ENCODE assay signal across 16 cellular contexts in genomic region chr4:142265946-142266345, GRCh38.
DNase-seq lines count a peak whose midpoint lies in the region; ATAC-seq, FAIRE-seq and TF ChIP-seq lines count a peak whose summit lies in the region.
"Had no signal": no experiment of that assay in that cellular context is flagged by ENCODE, and none has a peak within 500 bp of the region (broad histone marks: within the 10 kb centered on the region; RNA-seq: fewer than 3 reads in every experiment).

No MANE protein-coding gene starts in this region.

- H3K27me3 ChIP-seq in heart right ventricle = no peaks in the 10 kb centered on the region
- H3K27me3 ChIP-seq: right lobe of liver had no signal

- peaks cover 87% of the 10 kb centered on the region for H3K4me1 Mint-ChIP-seq in activated naive CD4-positive, alpha-beta T cell treated with anti-CD3 and anti-CD28 coated beads for 36 hours (ENCODE audit: low read depth)
- H3K4me1 Mint-ChIP-seq in activated naive CD4-positive, alpha-beta T cell treated with anti-CD3 and anti-CD28 coated beads, Interleukin-2, amount 10 ng/mL, durations not matched to agents 7 days and 5 days = peaks cover 53% of the 10 kb centered on the region
- H3K4me1 Mint-ChIP-seq in activated CD4-positive, alpha-beta memory T cell treated with anti-CD3 and anti-CD28 coated beads, Interleukin-2, amount 10 ng/mL, durations not matched to agents 7 days and 5 days = peaks cover 36% of the 10 kb centered on the region
- H3K4me1 Mint-ChIP-seq in stimulated activated naive CD8-positive, alpha-beta T cell treated with anti-CD3 and anti-CD28 coated beads, Interleukin-15, Interleukin-2, amounts not matched to agents 100 ng/mL and 50 ng/mL, for 24 hours (ENCODE audit: low read depth) = peaks cover 67% of the 10 kb centered on the region
- H3K4me1 Mint-ChIP-seq: brain had no signal

- no peaks in the 10 kb centered on the region for H3K27me3 Mint-ChIP-seq in activated naive CD4-positive, alpha-beta T cell treated with anti-CD3 and anti-CD28 coated beads for 36 hours (ENCODE audit: low read depth)
- no peaks in the 10 kb centered on the region for H3K27me3 Mint-ChIP-seq in activated naive CD4-positive, alpha-beta T cell treated with anti-CD3 and anti-CD28 coated beads, Interleukin-2, amount 10 ng/mL, durations not matched to agents 7 days and 5 days
- H3K27me3 Mint-ChIP-seq in activated CD4-positive, alpha-beta memory T cell treated with anti-CD3 and anti-CD28 coated beads, Interleukin-2, amount 10 ng/mL, durations not matched to agents 7 days and 5 days = no peaks in the 10 kb centered on the region
- H3K27me3 Mint-ChIP-seq in stimulated activated naive CD8-positive, alpha-beta T cell treated with anti-CD3 and anti-CD28 coated beads, Interleukin-15, Interleukin-2, amounts not matched to agents 100 ng/mL and 50 ng/mL, for 24 hours = no peaks in the 10 kb centered on the region
- H3K27me3 Mint-ChIP-seq: brain had no signal

- intact Hi-C loops in activated naive CD4-positive, alpha-beta T cell treated with anti-CD3 and anti-CD28 coated beads for 36 hours (cut with micrococcal nuclease) = loop anchor here (5.0 kb wide), 1 partner anchor 446 kb away; no protein-coding TSS in a partner anchor
- intact Hi-C loops in heart right ventricle (cut with DNase I) = no loop called here

- H3K4me3 ChIP-seq in heart right ventricle = no peak overlapping the region
- H3K4me3 ChIP-seq: right lobe of liver had no signal

- H3K4me1 ChIP-seq in heart right ventricle = peaks cover 0 to 38% (median 19%) of the 10 kb centered on the region in 9 donors
- H3K4me1 ChIP-seq: right lobe of liver had no signal

- no peak for DNase-seq in activated naive CD4-positive, alpha-beta T cell treated with anti-CD3 and anti-CD28 coated beads for 36 hours
- no peak for DNase-seq in activated naive CD4-positive, alpha-beta T cell treated with anti-CD3 and anti-CD28 coated beads, Interleukin-2, amount 10 ng/mL, durations not matched to agents 7 days and 5 days
- DNase-seq in activated CD4-positive, alpha-beta memory T cell treated with anti-CD3 and anti-CD28 coated beads, Interleukin-2, amount 10 ng/mL, durations not matched to agents 7 days and 5 days = no peak
- no peak for DNase-seq in heart right ventricle
- no peak for DNase-seq in stimulated activated naive CD4-positive, alpha-beta T cell treated with Interleukin-2 at 50 U/mL for 16 hours (lab: John Stamatoyannopoulos, UW)
- no peak for DNase-seq in frontal cortex (ENCODE audit: low spot score in 2 of 2)
- DNase-seq in SKM-1 treated with dmso at 0.1 percent for 144 hours (lab: John Stamatoyannopoulos, UW; ENCODE audit: unreplicated experiment) = no peak
- DNase-seq: activated T-cell treated with anti-CD3 and anti-CD28 coated beads, Interleukin-2, amount 50 U/mL, for 1 hour; effector CD4-positive, alpha-beta T cell; NCI-H1092; NCI-H226; right lobe of liver; stimulated activated naive CD4-positive, alpha-beta T cell had no signal

- TF ChIP-seq CTCF in heart right ventricle (IDR thresholded peaks at IDR 0.05) = no peak

- H3K9me3 Mint-ChIP-seq in activated naive CD4-positive, alpha-beta T cell treated with anti-CD3 and anti-CD28 coated beads for 36 hours = no peaks in the 10 kb centered on the region
- H3K9me3 Mint-ChIP-seq in activated naive CD4-positive, alpha-beta T cell treated with anti-CD3 and anti-CD28 coated beads, Interleukin-2, amount 10 ng/mL, durations not matched to agents 7 days and 5 days = no peaks in the 10 kb centered on the region
- H3K9me3 Mint-ChIP-seq in activated CD4-positive, alpha-beta memory T cell treated with anti-CD3 and anti-CD28 coated beads, Interleukin-2, amount 10 ng/mL, durations not matched to agents 7 days and 5 days = no peaks in the 10 kb centered on the region
- no peaks in the 10 kb centered on the region for H3K9me3 Mint-ChIP-seq in stimulated activated naive CD8-positive, alpha-beta T cell treated with anti-CD3 and anti-CD28 coated beads, Interleukin-15, Interleukin-2, amounts not matched to agents 100 ng/mL and 50 ng/mL, for 24 hours

- FAIRE-seq in frontal cortex (lab: Jason Lieb, UNC) = no peak

- POLR2A ChIA-PET in activated CD4-positive, alpha-beta memory T cell treated with anti-CD3 and anti-CD28 coated beads, Interleukin-2, amount 10 ng/mL, durations not matched to agents 7 days and 5 days (lab: Charles Lee) = interaction anchor here (0.8 to 1.1 kb wide), 2 partner anchors 41 to 47 kb away, joined by 3 read pairs; no protein-coding TSS in a partner anchor

- peak overlapping the region; percentile 88 for H3K27ac Mint-ChIP-seq in activated naive CD4-positive, alpha-beta T cell treated with anti-CD3 and anti-CD28 coated beads for 36 hours
- no peak overlapping the region for H3K27ac Mint-ChIP-seq in activated naive CD4-positive, alpha-beta T cell treated with anti-CD3 and anti-CD28 coated beads, Interleukin-2, amount 10 ng/mL, durations not matched to agents 7 days and 5 days
- peak overlapping the region; percentile 36 for H3K27ac Mint-ChIP-seq in activated CD4-positive, alpha-beta memory T cell treated with anti-CD3 and anti-CD28 coated beads, Interleukin-2, amount 10 ng/mL, durations not matched to agents 7 days and 5 days
- H3K27ac Mint-ChIP-seq in stimulated activated naive CD8-positive, alpha-beta T cell treated with anti-CD3 and anti-CD28 coated beads, Interleukin-15, Interleukin-2, amounts not matched to agents 100 ng/mL and 50 ng/mL, for 24 hours = peak overlapping the region; percentile 59

- CTCF ChIA-PET in activated naive CD4-positive, alpha-beta T cell treated with anti-CD3 and anti-CD28 coated beads for 36 hours (lab: Charles Lee) = interaction anchor here (2.0 kb wide), 1 partner anchor 17 kb away, joined by 7 read pairs; no protein-coding TSS in a partner anchor
- CTCF ChIA-PET in activated naive CD4-positive, alpha-beta T cell treated with anti-CD3 and anti-CD28 coated beads, Interleukin-2, amount 10 ng/mL, durations not matched to agents 7 days and 5 days (lab: Charles Lee) = interaction anchor here (1.5 kb wide), 1 partner anchor 18 kb away, joined by 6 read pairs; no protein-coding TSS in a partner anchor
- CTCF ChIA-PET in activated CD4-positive, alpha-beta memory T cell treated with anti-CD3 and anti-CD28 coated beads, Interleukin-2, amount 10 ng/mL, durations not matched to agents 7 days and 5 days (lab: Charles Lee) = interaction anchor here (0.7 to 1.9 kb wide), 2 partner anchors 18 to 91 kb away, joined by 3 to 8 read pairs; no protein-coding TSS in a partner anchor

- H3K27ac ChIP-seq in heart right ventricle = peak overlapping the region; percentile 18 to 87 (median 76)
- H3K27ac ChIP-seq: right lobe of liver had no signal

- peak in 4 of 8 donors; percentile 20 to 46 (median 30) for ATAC-seq in heart right ventricle

- peaks cover 0 to 6% (median 0%) of the 10 kb centered on the region in 9 donors for H3K36me3 ChIP-seq in heart right ventricle
- H3K36me3 ChIP-seq: right lobe of liver had no signal

- peaks cover 57% of the 10 kb centered on the region for H3K36me3 Mint-ChIP-seq in activated naive CD4-positive, alpha-beta T cell treated with anti-CD3 and anti-CD28 coated beads for 36 hours (ENCODE audit: low read depth)
- peaks cover 67% of the 10 kb centered on the region for H3K36me3 Mint-ChIP-seq in activated naive CD4-positive, alpha-beta T cell treated with anti-CD3 and anti-CD28 coated beads, Interleukin-2, amount 10 ng/mL, durations not matched to agents 7 days and 5 days
- peaks cover 50% of the 10 kb centered on the region for H3K36me3 Mint-ChIP-seq in activated CD4-positive, alpha-beta memory T cell treated with anti-CD3 and anti-CD28 coated beads, Interleukin-2, amount 10 ng/mL, durations not matched to agents 7 days and 5 days (ENCODE audit: low read depth)
- H3K36me3 Mint-ChIP-seq in stimulated activated naive CD8-positive, alpha-beta T cell treated with anti-CD3 and anti-CD28 coated beads, Interleukin-15, Interleukin-2, amounts not matched to agents 100 ng/mL and 50 ng/mL, for 24 hours (ENCODE audit: low read depth) = peaks cover 77% of the 10 kb centered on the region

- peak overlapping the region; percentile 26 for H3K4me3 Mint-ChIP-seq in activated naive CD4-positive, alpha-beta T cell treated with anti-CD3 and anti-CD28 coated beads for 36 hours
- H3K4me3 Mint-ChIP-seq in activated naive CD4-positive, alpha-beta T cell treated with anti-CD3 and anti-CD28 coated beads, Interleukin-2, amount 10 ng/mL, durations not matched to agents 7 days and 5 days = no peak overlapping the region
- no peak overlapping the region for H3K4me3 Mint-ChIP-seq in activated CD4-positive, alpha-beta memory T cell treated with anti-CD3 and anti-CD28 coated beads, Interleukin-2, amount 10 ng/mL, durations not matched to agents 7 days and 5 days
- H3K4me3 Mint-ChIP-seq in stimulated activated naive CD8-positive, alpha-beta T cell treated with anti-CD3 and anti-CD28 coated beads, Interleukin-15, Interleukin-2, amounts not matched to agents 100 ng/mL and 50 ng/mL, for 24 hours = no peak overlapping the region
- H3K4me3 Mint-ChIP-seq: brain, neural crest cell had no signal

- WGBS in heart right ventricle, 2 donors = 75 to 86% methylated on average over 2 of the region's 2 CpGs

- no peaks in the 10 kb centered on the region for H3K9me3 ChIP-seq in heart right ventricle
- H3K9me3 ChIP-seq: right lobe of liver had no signal
